15 cellular contexts compared by ENCODE assay signal in the genomic region with DNA sequence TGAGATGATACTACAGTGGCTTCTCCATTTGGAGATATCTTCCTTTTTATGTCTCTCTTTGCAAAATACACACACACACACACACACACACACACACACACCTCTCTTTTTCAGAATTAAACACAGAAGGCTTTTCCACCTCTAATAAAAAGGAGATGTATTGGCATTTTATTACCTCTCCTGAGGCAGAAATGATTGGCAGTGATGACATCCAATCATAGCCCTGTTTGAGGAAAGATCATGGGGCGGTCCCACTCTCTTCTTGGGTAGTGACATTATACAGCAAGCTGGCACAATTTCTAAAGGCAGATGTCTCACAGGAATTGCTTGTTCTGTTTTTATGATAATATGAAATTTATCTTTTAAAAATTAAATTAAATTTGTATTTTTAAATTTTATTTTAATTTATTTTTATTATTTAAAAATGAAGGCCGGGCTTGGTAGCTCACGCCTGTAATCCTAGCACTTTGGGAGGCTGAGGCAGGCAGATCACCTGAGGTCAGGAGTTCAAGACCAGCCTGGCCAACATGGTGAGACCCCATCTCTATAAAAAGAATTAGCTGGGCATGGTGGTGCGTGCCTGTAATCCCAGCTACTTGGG. TPM values are rescaled to one million over a fixed set of nuclear protein-coding genes. Genes with fewer than 3 reads are reported as not detected.
DNase-seq lines count a peak whose midpoint lies in the region; ATAC-seq and TF ChIP-seq lines count a peak whose summit lies in the region.
"Had no signal": no experiment of that assay in that cellular context is flagged by ENCODE, and none has a peak within 500 bp of the region (broad histone marks: within the 10 kb centered on the region; RNA-seq: fewer than 3 reads in every experiment).

No MANE protein-coding gene starts in this region.

- H3K9me3 ChIP-seq in DND-41 (ENCODE audit: insufficient read depth, low read length, severe bottlenecking) (no peaks in the 10 kb centered on the region), KOPT-K1 (ENCODE audit: insufficient read depth, low read length, poor library complexity, severe bottlenecking) (peaks cover 4% of the 10 kb centered on the region), mucosa of descending colon (no peaks in the 10 kb centered on the region)
- H3K9me3 ChIP-seq: HAP-1, SJCRH30 had no signal

- peaks cover 2% of the 10 kb centered on the region for H3K27me3 ChIP-seq in DND-41 (ENCODE audit: insufficient read depth, low read length, poor library complexity)
- H3K27me3 ChIP-seq: SJCRH30 had no signal

- intact Hi-C loops in mucosa of descending colon (cut with DNase I, micrococcal nuclease) = no loop called here

- H3K4me1 ChIP-seq in DND-41 (ENCODE audit: insufficient read depth, low read length) (peaks cover 3% of the 10 kb centered on the region; the same call in 1 of the 2 replicates), mucosa of descending colon (ENCODE audit: low read depth) (no peaks in the 10 kb centered on the region)
- H3K4me1 ChIP-seq: HAP-1, SJCRH30 had no signal

- ATAC-seq in DND-41 (ENCODE audit: insufficient read depth, low read depth) = no peak
- peak; percentile 26 for ATAC-seq in mucosa of descending colon

- H3K9ac ChIP-seq in DND-41 (ENCODE audit: low read depth, low read length) = no peak overlapping the region

- POLR2A ChIA-PET in RWPE1 (lab: Yijun Ruan, JAX; ENCODE audit: low non-redundant PET) = no interaction called here

- H3K79me2 ChIP-seq in DND-41 (ENCODE audit: insufficient read depth, low read length) = no peaks in the 10 kb centered on the region

- CTCF ChIA-PET in RWPE1 (lab: Yijun Ruan, JAX) = no interaction called here

- no peak overlapping the region for H2AFZ ChIP-seq in DND-41 (ENCODE audit: low read depth, low read length)

- TF ChIP-seq CTCF in DND-41 (IDR thresholded peaks at IDR 0.05; ENCODE audit: borderline replicate concordance, extremely low read depth, low read length, poor library complexity, severe bottlenecking) = no peak
- no peak for TF ChIP-seq CTCF in RWPE1 (conservative IDR thresholded peaks at IDR 0.05; ENCODE audit: low read depth)
- TF ChIP-seq CTCF in mucosa of descending colon (IDR thresholded peaks at IDR 0.05) = no peak
- no peak for TF ChIP-seq CTCF in GM20000 (IDR thresholded peaks at IDR 0.05; ENCODE audit: extremely low read depth, missing control alignments)

- H3K36me3 ChIP-seq in DND-41 (ENCODE audit: insufficient read depth, low read length) = no peaks in the 10 kb centered on the region
- no peaks in the 10 kb centered on the region for H3K36me3 ChIP-seq in KOPT-K1 (ENCODE audit: insufficient read depth, low read length)
- no peaks in the 10 kb centered on the region for H3K36me3 ChIP-seq in mucosa of descending colon (ENCODE audit: low read depth)
- H3K36me3 ChIP-seq: HAP-1, SJCRH30 had no signal

- H3K27ac ChIP-seq in DND-41 (ENCODE audit: low read length) = no peak overlapping the region
- H3K27ac ChIP-seq in KOPT-K1 (ENCODE audit: low read depth, low read length, poor library complexity, severe bottlenecking) = peak overlapping the region; percentile 76
- no peak overlapping the region for H3K27ac ChIP-seq in RWPE1
- H3K27ac ChIP-seq: SJCRH30 had no signal

- no peak overlapping the region for H3K4me3 ChIP-seq in DND-41 (ENCODE audit: low read depth in 1 of 2, low read length in 2 of 2)
- H3K4me3 ChIP-seq in mucosa of descending colon = no peak overlapping the region
- H3K4me3 ChIP-seq: HAP-1, SJCRH30 had no signal

- peak; percentile 16 for DNase-seq in DND-41
- DNase-seq in RWPE1 (ENCODE audit: low spot score) = peak; percentile 23
- no peak for DNase-seq in mucosa of descending colon
- no peak for DNase-seq in HPDE6-E6E7 (ENCODE audit: extremely low spot score)
- DNase-seq in GM20000 (ENCODE audit: low spot score) = no peak
- no peak for DNase-seq in KG1 (lab: John Stamatoyannopoulos, UW)
- DNase-seq: ACHN; CD4-positive, alpha-beta memory T cell; KBM-7; MM.1S; NCI-H1930; NCI-H510A had no signal

- H3K4me2 ChIP-seq in DND-41 (ENCODE audit: insufficient read depth, low read length) = no peak overlapping the region

- no peaks in the 10 kb centered on the region for H4K20me1 ChIP-seq in DND-41 (ENCODE audit: insufficient read depth, low read length)

RNA-seq across cellular contexts. Expression of a gene that starts 15.6 kb away (rescaled TPM):
- total RNA-seq in mucosa of descending colon = not detected
- total RNA-seq: CD4-positive, alpha-beta memory T cell had no signal

Comparison
In these comparisons a context has a peak if more than half of its experiments do, and no peak if none do; other contexts are left out.
1. DNase-seq: peak in DND-41 (single experiment) and RWPE1 (single experiment); none in mucosa of descending colon (0 of 3), HPDE6-E6E7 (single experiment), GM20000 (single experiment) and KG1 (single experiment).